2 cellular contexts compared by ENCODE assay signal in genomic region chr18:48548921-48549320, GRCh38.
TF ChIP-seq lines count a peak whose summit lies in the region.

No MANE protein-coding gene starts in this region.

TF ChIP-seq in IMR-90, 13 proteins besides CTCF, POLR2A, EP300 and RAD21:
- TF ChIP-seq MAFK (IDR thresholded peaks at IDR 0.05; ENCODE audit: low read depth, low read length) (no peak), SMC3 (IDR thresholded peaks at IDR 0.05; ENCODE audit: low read depth, low read length) (no peak), MAZ (IDR thresholded peaks at IDR 0.05; ENCODE audit: borderline replicate concordance, low read depth, low read length) (no peak), BHLHE40 (IDR thresholded peaks at IDR 0.05; ENCODE audit: low read depth, low read length) (no peak), MXI1 (IDR thresholded peaks at IDR 0.05; ENCODE audit: borderline replicate concordance, low read depth, low read length) (no peak), ELK1 (IDR thresholded peaks at IDR 0.05; ENCODE audit: borderline replicate concordance, low read depth, low read length) (no peak), RFX5 (IDR thresholded peaks at IDR 0.05; ENCODE audit: low read depth, low read length) (no peak), FOS (IDR thresholded peaks at IDR 0.05; ENCODE audit: low read depth, low read length) (no peak), CEBPB (IDR thresholded peaks at IDR 0.05; ENCODE audit: low read depth, low read length) (no peak), RCOR1 (IDR thresholded peaks at IDR 0.05; ENCODE audit: insufficient replicate concordance, low read length) (no peak), NFE2L2 (IDR thresholded peaks at IDR 0.05; ENCODE audit: low read depth, low read length) (no peak)
- TF ChIP-seq, protein P1, sequence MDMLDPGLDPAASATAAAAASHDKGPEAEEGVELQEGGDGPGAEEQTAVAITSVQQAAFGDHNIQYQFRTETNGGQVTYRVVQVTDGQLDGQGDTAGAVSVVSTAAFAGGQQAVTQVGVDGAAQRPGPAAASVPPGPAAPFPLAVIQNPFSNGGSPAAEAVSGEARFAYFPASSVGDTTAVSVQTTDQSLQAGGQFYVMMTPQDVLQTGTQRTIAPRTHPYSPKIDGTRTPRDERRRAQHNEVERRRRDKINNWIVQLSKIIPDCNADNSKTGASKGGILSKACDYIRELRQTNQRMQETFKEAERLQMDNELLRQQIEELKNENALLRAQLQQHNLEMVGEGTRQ (IDR thresholded peaks at IDR 0.05; ENCODE audit: low read depth, low read length), result no peak

TF ChIP-seq in H1, 55 proteins besides CTCF, POLR2A, EP300 and RAD21:
- no peak for TF ChIP-seq TAF7 (optimal IDR thresholded peaks at IDR 0.05; ENCODE audit: borderline replicate concordance, low read depth, low read length)
- TF ChIP-seq EZH2 (IDR thresholded peaks at IDR 0.05; ENCODE audit: low read depth, low read length, severe bottlenecking), result no peak
- no peak for TF ChIP-seq CBX8 (IDR thresholded peaks at IDR 0.05; ENCODE audit: borderline replicate concordance, low read depth, low read length)
- TF ChIP-seq SIRT6 (IDR thresholded peaks at IDR 0.05; ENCODE audit: low read length), result no peak
- TF ChIP-seq MAFK (IDR thresholded peaks at IDR 0.05; ENCODE audit: low read depth, low read length), result no peak
- TF ChIP-seq HDAC6 (IDR thresholded peaks at IDR 0.05; ENCODE audit: low read depth, low read length), result no peak
- no peak for TF ChIP-seq ATF2 (IDR thresholded peaks at IDR 0.05; ENCODE audit: low read length)
- TF ChIP-seq SIX5 (IDR thresholded peaks at IDR 0.05; ENCODE audit: low read depth, low read length), result no peak
- no peak for TF ChIP-seq RXRA (IDR thresholded peaks at IDR 0.05; ENCODE audit: insufficient read depth, low read depth, low read length)
TF ChIP-seq in H1: peak in this region for 0.
